In the genomic region with DNA sequence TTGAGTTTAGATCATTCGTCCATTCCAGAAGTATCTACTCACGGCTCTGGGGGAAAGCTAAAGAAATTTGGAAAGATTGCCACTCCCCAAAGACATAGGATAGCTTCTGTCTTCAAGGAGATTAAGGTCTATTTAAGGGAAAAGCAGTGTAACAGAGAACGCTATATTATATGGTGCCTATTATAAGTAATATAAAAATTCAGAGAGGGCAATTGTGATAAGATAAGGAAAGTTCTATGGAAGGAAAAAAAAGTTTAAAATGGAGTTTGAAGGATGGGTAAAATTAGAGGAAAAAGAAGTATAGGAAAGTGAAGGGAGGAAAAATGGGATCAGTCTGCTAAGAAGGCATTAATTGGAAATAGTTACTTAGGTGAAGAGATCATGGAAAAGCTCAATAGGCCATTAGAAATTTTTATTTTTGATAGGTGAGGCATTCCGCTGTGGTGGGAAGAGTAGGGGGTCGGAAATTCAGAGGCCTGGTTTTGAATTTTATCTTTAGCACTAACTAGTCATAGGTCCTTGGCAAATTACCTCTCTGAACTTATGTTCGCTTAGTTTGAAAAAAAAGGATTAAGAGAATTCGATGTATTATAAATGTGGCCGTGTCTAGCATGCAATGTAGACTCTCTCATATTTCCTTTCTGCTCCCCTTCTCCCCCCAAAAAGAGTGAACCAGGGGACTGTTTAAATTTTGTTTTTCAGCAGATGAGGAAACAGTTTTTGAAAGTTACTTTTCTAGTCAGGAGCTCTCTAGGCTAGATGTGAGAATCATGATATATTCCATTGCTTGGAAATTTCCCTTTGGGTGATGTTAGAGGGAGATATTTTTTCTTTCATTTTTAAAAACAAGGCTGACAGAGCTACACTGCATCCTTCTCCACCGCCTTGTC, we compare ENCODE assay signal across 1 cellular context.
TF ChIP-seq lines count a peak whose summit lies in the region.

No MANE protein-coding gene starts in this region.

TF ChIP-seq in HEK293, 187 proteins besides CTCF, POLR2A, EP300 and RAD21 (continued from another document):
- TF ChIP-seq, protein P1, sequence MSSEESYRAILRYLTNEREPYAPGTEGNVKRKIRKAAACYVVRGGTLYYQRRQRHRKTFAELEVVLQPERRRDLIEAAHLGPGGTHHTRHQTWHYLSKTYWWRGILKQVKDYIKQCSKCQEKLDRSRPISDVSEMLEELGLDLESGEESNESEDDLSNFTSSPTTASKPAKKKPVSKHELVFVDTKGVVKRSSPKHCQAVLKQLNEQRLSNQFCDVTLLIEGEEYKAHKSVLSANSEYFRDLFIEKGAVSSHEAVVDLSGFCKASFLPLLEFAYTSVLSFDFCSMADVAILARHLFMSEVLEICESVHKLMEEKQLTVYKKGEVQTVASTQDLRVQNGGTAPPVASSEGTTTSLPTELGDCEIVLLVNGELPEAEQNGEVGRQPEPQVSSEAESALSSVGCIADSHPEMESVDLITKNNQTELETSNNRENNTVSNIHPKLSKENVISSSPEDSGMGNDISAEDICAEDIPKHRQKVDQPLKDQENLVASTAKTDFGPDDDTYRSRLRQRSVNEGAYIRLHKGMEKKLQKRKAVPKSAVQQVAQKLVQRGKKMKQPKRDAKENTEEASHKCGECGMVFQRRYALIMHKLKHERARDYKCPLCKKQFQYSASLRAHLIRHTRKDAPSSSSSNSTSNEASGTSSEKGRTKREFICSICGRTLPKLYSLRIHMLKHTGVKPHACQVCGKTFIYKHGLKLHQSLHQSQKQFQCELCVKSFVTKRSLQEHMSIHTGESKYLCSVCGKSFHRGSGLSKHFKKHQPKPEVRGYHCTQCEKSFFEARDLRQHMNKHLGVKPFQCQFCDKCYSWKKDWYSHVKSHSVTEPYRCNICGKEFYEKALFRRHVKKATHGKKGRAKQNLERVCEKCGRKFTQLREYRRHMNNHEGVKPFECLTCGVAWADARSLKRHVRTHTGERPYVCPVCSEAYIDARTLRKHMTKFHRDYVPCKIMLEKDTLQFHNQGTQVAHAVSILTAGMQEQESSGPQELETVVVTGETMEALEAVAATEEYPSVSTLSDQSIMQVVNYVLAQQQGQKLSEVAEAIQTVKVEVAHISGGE (tag by site-specific recombination; conservative IDR thresholded peaks at IDR 0.05; ENCODE audit: low read depth) = no peak
- TF ChIP-seq, protein P2, sequence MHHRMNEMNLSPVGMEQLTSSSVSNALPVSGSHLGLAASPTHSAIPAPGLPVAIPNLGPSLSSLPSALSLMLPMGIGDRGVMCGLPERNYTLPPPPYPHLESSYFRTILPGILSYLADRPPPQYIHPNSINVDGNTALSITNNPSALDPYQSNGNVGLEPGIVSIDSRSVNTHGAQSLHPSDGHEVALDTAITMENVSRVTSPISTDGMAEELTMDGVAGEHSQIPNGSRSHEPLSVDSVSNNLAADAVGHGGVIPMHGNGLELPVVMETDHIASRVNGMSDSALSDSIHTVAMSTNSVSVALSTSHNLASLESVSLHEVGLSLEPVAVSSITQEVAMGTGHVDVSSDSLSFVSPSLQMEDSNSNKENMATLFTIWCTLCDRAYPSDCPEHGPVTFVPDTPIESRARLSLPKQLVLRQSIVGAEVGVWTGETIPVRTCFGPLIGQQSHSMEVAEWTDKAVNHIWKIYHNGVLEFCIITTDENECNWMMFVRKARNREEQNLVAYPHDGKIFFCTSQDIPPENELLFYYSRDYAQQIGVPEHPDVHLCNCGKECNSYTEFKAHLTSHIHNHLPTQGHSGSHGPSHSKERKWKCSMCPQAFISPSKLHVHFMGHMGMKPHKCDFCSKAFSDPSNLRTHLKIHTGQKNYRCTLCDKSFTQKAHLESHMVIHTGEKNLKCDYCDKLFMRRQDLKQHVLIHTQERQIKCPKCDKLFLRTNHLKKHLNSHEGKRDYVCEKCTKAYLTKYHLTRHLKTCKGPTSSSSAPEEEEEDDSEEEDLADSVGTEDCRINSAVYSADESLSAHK (tag by site-specific recombination; IDR thresholded peaks at IDR 0.05) = no peak
- TF ChIP-seq GFI1B (tag by site-specific recombination; IDR thresholded peaks at IDR 0.05) = no peak
- TF ChIP-seq ZNF843 (tag by site-specific recombination; IDR thresholded peaks at IDR 0.05) = 0 out of 2 replicates have a peak, but pooled peaks have one; percentile 18
- TF ChIP-seq, protein P3, sequence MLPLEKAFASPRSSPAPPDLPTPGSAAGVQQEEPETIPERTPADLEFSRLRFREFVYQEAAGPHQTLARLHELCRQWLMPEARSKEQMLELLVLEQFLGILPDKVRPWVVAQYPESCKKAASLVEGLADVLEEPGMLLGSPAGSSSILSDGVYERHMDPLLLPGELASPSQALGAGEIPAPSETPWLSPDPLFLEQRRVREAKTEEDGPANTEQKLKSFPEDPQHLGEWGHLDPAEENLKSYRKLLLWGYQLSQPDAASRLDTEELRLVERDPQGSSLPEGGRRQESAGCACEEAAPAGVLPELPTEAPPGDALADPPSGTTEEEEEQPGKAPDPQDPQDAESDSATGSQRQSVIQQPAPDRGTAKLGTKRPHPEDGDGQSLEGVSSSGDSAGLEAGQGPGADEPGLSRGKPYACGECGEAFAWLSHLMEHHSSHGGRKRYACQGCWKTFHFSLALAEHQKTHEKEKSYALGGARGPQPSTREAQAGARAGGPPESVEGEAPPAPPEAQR (tag by site-specific recombination; IDR thresholded peaks at IDR 0.05) = no peak
- 0 out of 2 replicates have a peak, but pooled peaks have one; percentile 1 for TF ChIP-seq KLF8 (tag by site-specific recombination; IDR thresholded peaks at IDR 0.05)
- no peak for TF ChIP-seq ZNF274 (IDR thresholded peaks at IDR 0.05; ENCODE audit: low read length)
- TF ChIP-seq ZNF274 (tag by site-specific recombination; IDR thresholded peaks at IDR 0.05; ENCODE audit: borderline replicate concordance) = no peak
- TF ChIP-seq, protein P4, sequence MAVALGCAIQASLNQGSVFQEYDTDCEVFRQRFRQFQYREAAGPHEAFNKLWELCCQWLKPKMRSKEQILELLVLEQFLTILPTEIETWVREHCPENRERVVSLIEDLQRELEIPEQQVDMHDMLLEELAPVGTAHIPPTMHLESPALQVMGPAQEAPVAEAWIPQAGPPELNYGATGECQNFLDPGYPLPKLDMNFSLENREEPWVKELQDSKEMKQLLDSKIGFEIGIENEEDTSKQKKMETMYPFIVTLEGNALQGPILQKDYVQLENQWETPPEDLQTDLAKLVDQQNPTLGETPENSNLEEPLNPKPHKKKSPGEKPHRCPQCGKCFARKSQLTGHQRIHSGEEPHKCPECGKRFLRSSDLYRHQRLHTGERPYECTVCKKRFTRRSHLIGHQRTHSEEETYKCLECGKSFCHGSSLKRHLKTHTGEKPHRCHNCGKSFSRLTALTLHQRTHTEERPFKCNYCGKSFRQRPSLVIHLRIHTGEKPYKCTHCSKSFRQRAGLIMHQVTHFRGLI (tag by site-specific recombination; IDR thresholded peaks at IDR 0.05) = peak; percentile 28; the same call in 1 of the 2 replicates
TF ChIP-seq in HEK293: peak in this region for 8.
